Comparison of ENCODE assay signal across 8 cellular contexts in genomic region chr15:31459011-31459748, GRCh38.
A peak's percentile ranks its signal among the peaks of the same experiment; 100 is the strongest.
DNase-seq lines count a peak whose midpoint lies in the region; ATAC-seq and TF ChIP-seq lines count a peak whose summit lies in the region.

No MANE protein-coding gene starts in this region.

- TF ChIP-seq CTCF in brain microvascular endothelial cell (IDR thresholded peaks at IDR 0.05; ENCODE audit: low read depth, low read length, missing control alignments): no peak

- H3K27ac Mint-ChIP-seq in CD8-positive, alpha-beta memory T cell: peak overlapping the region in 5 of 8 donors; percentile 22 to 62 (median 47)

- peak; percentile 88 for ATAC-seq in GM21381 (IDR thresholded peaks at IDR 0.05; ENCODE audit: unreplicated experiment)
- peak; percentile 87 for ATAC-seq in HG03565 (IDR thresholded peaks at IDR 0.05; ENCODE audit: unreplicated experiment)
- no peak for ATAC-seq in SK-N-SH treated with all-trans-retinoic acid at 6 μM for 48 hours

- in situ Hi-C loops in brain microvascular endothelial cell (cut with HindIII; ENCODE audit: low pct_ligation_motif_present, low sequenced_read_pairs): no loop called here

- H3K36me3 ChIP-seq in CD8-positive, alpha-beta memory T cell (ENCODE audit: insufficient read depth, low read length): no peaks in the 10 kb centered on the region
- H3K36me3 ChIP-seq in brain microvascular endothelial cell (replicated peaks): no peaks in the 10 kb centered on the region

- peaks cover 13 to 24% (median 21%) of the 10 kb centered on the region in 3 donors for H3K4me1 Mint-ChIP-seq in CD8-positive, alpha-beta memory T cell

- H3K27ac ChIP-seq in CD8-positive, alpha-beta memory T cell (ENCODE audit: low read depth, low read length): no peak overlapping the region
- no peak overlapping the region for H3K27ac ChIP-seq in brain microvascular endothelial cell

- peaks cover 0 to 7% (median 5%) of the 10 kb centered on the region in 5 donors for H3K9me3 Mint-ChIP-seq in CD8-positive, alpha-beta memory T cell

- DNase-seq in CD8-positive, alpha-beta memory T cell: no peak
- DNase-seq in brain microvascular endothelial cell: peak; percentile 60
- no peak for DNase-seq in hepatic stellate cell (ENCODE audit: low spot score)
- no peak for DNase-seq in NCI-H2081 (lab: John Stamatoyannopoulos, UW)
- no peak for DNase-seq in midbrain (lab: John Stamatoyannopoulos, UW)

- no peaks in the 10 kb centered on the region for H3K9me3 ChIP-seq in CD8-positive, alpha-beta memory T cell (ENCODE audit: low read length)

- POLR2A ChIA-PET in CD8-positive, alpha-beta memory T cell (lab: Charles Lee): interaction anchor here (0.6 to 0.7 kb wide), 2 partner anchors 18 to 37 kb away, joined by 3 to 5 read pairs; no protein-coding TSS in a partner anchor

- H3K4me3 ChIP-seq in CD8-positive, alpha-beta memory T cell (ENCODE audit: low read length): no peak overlapping the region
- no peak overlapping the region for H3K4me3 ChIP-seq in brain microvascular endothelial cell (ENCODE audit: low read depth, low read length)

- peaks cover 0 to 6% (median 1%) of the 10 kb centered on the region in 3 donors for H3K36me3 Mint-ChIP-seq in CD8-positive, alpha-beta memory T cell

- peaks cover 10% of the 10 kb centered on the region for H3K4me1 ChIP-seq in CD8-positive, alpha-beta memory T cell (ENCODE audit: insufficient read depth, low read length)

- CTCF ChIA-PET in CD8-positive, alpha-beta memory T cell (lab: Charles Lee): interaction anchor here (1.3 to 1.4 kb wide), 2 partner anchors 17 to 259 kb away, joined by 3 read pairs; no protein-coding TSS in a partner anchor

- H3K27me3 Mint-ChIP-seq in CD8-positive, alpha-beta memory T cell: peaks cover 0 to 4% of the 10 kb centered on the region in 2 donors

- no peak overlapping the region for H3K4me3 Mint-ChIP-seq in CD8-positive, alpha-beta memory T cell

- no peaks in the 10 kb centered on the region for H3K27me3 ChIP-seq in CD8-positive, alpha-beta memory T cell (ENCODE audit: insufficient read depth, low read length, poor library complexity, severe bottlenecking)
- H3K27me3 ChIP-seq in brain microvascular endothelial cell (replicated peaks): no peaks in the 10 kb centered on the region

TF ChIP-seq in SK-N-SH treated with all-trans-retinoic acid at 6 μM for 48 hours, 23 proteins besides CTCF, POLR2A, EP300 and RAD21:
- TF ChIP-seq BACH2 (CRISPR knock-in tag; IDR thresholded peaks at IDR 0.05; ENCODE audit: borderline replicate concordance): no peak
- no peak for TF ChIP-seq ISL1 (CRISPR knock-in tag; IDR thresholded peaks at IDR 0.05)
- no peak for TF ChIP-seq ZFP30 (CRISPR knock-in tag; IDR thresholded peaks at IDR 0.05)
- TF ChIP-seq RARB (CRISPR knock-in tag; IDR thresholded peaks at IDR 0.05): no peak
- TF ChIP-seq ZNF70 (CRISPR knock-in tag; IDR thresholded peaks at IDR 0.05): no peak
- no peak for TF ChIP-seq ARNTL (CRISPR knock-in tag; IDR thresholded peaks at IDR 0.05; ENCODE audit: borderline replicate concordance, low read depth)
- TF ChIP-seq POU6F1 (CRISPR knock-in tag; IDR thresholded peaks at IDR 0.05; ENCODE audit: borderline replicate concordance, low read depth): no peak
- TF ChIP-seq ZC3H10 (CRISPR knock-in tag; IDR thresholded peaks at IDR 0.05): no peak
- no peak for TF ChIP-seq GLIS3 (CRISPR knock-in tag; IDR thresholded peaks at IDR 0.05)
- TF ChIP-seq OSR1 (CRISPR knock-in tag; IDR thresholded peaks at IDR 0.05): no peak
- no peak for TF ChIP-seq TOX (CRISPR knock-in tag; IDR thresholded peaks at IDR 0.05; ENCODE audit: borderline replicate concordance)
- no peak for TF ChIP-seq TSHZ2 (CRISPR knock-in tag; IDR thresholded peaks at IDR 0.05)
- TF ChIP-seq PATZ1 (CRISPR knock-in tag; IDR thresholded peaks at IDR 0.05; ENCODE audit: borderline replicate concordance): no peak
- TF ChIP-seq ESRRG (CRISPR knock-in tag; IDR thresholded peaks at IDR 0.05): no peak
- TF ChIP-seq TCF4 (CRISPR knock-in tag; IDR thresholded peaks at IDR 0.05; ENCODE audit: borderline replicate concordance): no peak
